In the genomic region with DNA sequence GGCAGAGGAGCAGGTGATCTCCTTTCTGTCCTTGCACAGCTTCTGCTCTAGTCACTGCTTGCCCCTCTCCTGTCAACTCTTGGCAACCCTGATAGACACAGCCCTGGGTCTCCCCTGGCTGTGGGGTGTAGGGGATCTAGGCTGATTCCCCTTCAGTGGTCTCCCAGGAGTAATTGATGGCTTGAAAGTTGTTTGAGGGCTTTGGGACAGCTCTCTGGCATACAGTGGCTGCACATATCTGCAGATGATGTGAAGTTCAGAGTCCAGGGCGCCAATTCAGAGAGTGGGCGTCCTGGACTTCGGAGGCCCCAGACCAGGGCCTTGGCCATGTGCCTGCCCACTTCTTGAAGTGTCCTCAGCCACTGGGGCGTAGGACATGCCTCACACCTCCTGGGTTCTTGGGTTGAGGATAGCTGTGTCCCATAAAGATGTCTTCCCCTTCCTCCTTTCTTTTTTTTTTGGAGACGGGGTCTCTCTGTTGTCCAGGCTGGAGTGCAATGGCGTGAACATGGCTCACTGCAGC, we compare ENCODE assay signal across 21 cellular contexts. TPM values are rescaled to one million over a fixed set of nuclear protein-coding genes. Genes with fewer than 3 reads are reported as not detected.
DNase-seq lines count a peak whose midpoint lies in the region; ATAC-seq and TF ChIP-seq lines count a peak whose summit lies in the region.
"Had no signal": no experiment of that assay in that cellular context is flagged by ENCODE, and none has a peak within 500 bp of the region (broad histone marks: within the 10 kb centered on the region; RNA-seq: fewer than 3 reads in every experiment).

No MANE protein-coding gene starts in this region.

- CTCF ChIA-PET in Calu3 (lab: Charles Lee) (interaction anchor here (0.9 to 1.5 kb wide), 6 partner anchors 8 to 145 kb away, joined by 3 to 9 read pairs (median 6); no protein-coding TSS in a partner anchor), GM10248 (lab: Yijun Ruan, JAX) (interaction anchor here (0.8 to 5.2 kb wide), 4 partner anchors 10 to 74 kb away, joined by 3 to 20 read pairs (median 4); no protein-coding TSS in a partner anchor), WTC11 (lab: Charles Lee) (interaction anchor here (1.0 to 4.8 kb wide), 6 partner anchors 9 to 338 kb away, joined by 3 to 23 read pairs (median 5); no protein-coding TSS in a partner anchor)

- no TSS peak for BruUV-seq in Calu3 (replicated peaks; lab: Mats Ljungman, UMichigan)

- peaks cover 100% of the 10 kb centered on the region for H3K36me3 Mint-ChIP-seq in Calu3 (ENCODE audit: insufficient read depth, unreplicated experiment)
- H3K36me3 Mint-ChIP-seq in progenitor cell of endocrine pancreas (ENCODE audit: insufficient read depth), result peaks cover 16% of the 10 kb centered on the region
- no peaks in the 10 kb centered on the region for H3K36me3 Mint-ChIP-seq in activated T-helper 1 cell treated with anti-CD3 and anti-CD28 coated beads, Interleukin-12 subunit alpha, Interleukin-12 subunit beta, Interleukin-2, Interleukin-4 antibody, amounts not matched to agents 30 ng/mL and 10 ng/mL and 1 ng/mL, durations not matched to agents 14 hours and 24 hours and 36 hours (ENCODE audit: low read depth)
- H3K36me3 Mint-ChIP-seq in WTC11, result peaks cover 36% of the 10 kb centered on the region
- H3K36me3 Mint-ChIP-seq: natural killer cell had no signal

- H3K27ac Mint-ChIP-seq in Calu3 (ENCODE audit: unreplicated experiment), result peak overlapping the region; percentile 89
- H3K27ac Mint-ChIP-seq in progenitor cell of endocrine pancreas, result peak overlapping the region; percentile 90
- no peak overlapping the region for H3K27ac Mint-ChIP-seq in activated T-helper 1 cell treated with anti-CD3 and anti-CD28 coated beads, Interleukin-12 subunit alpha, Interleukin-12 subunit beta, Interleukin-2, Interleukin-4 antibody, amounts not matched to agents 30 ng/mL and 10 ng/mL and 1 ng/mL, durations not matched to agents 14 hours and 24 hours and 36 hours
- H3K27ac Mint-ChIP-seq in WTC11, result no peak overlapping the region
- H3K27ac Mint-ChIP-seq: CD4-positive, alpha-beta T cell; natural killer cell had no signal

- H3K4me1 Mint-ChIP-seq in Calu3 (ENCODE audit: low read depth, unreplicated experiment) (peaks cover 69% of the 10 kb centered on the region), progenitor cell of endocrine pancreas (ENCODE audit: low read depth) (peaks cover 52% of the 10 kb centered on the region), WTC11 (peaks cover 57% of the 10 kb centered on the region)
- peaks cover 2% of the 10 kb centered on the region for H3K4me1 Mint-ChIP-seq in activated T-helper 1 cell treated with anti-CD3 and anti-CD28 coated beads, Interleukin-12 subunit alpha, Interleukin-12 subunit beta, Interleukin-2, Interleukin-4 antibody, amounts not matched to agents 30 ng/mL and 10 ng/mL and 1 ng/mL, durations not matched to agents 14 hours and 24 hours and 36 hours (ENCODE audit: low read depth)

- no peak for TF ChIP-seq CTCF in Calu3 (IDR thresholded peaks at IDR 0.05; ENCODE audit: unreplicated experiment)
- TF ChIP-seq CTCF in RWPE2 (IDR thresholded peaks at IDR 0.05; ENCODE audit: poor library complexity, severe bottlenecking), result no peak
- no peak for TF ChIP-seq CTCF in esophagus squamous epithelium (IDR thresholded peaks at IDR 0.05)
- TF ChIP-seq CTCF in progenitor cell of endocrine pancreas (IDR thresholded peaks at IDR 0.05; ENCODE audit: unreplicated experiment), result no peak
- no peak for TF ChIP-seq CTCF in GM10248 (IDR thresholded peaks at IDR 0.05; ENCODE audit: control extremely low read depth, extremely low read depth, low read depth, missing control alignments)
- no peak for TF ChIP-seq CTCF in WTC11 (IDR thresholded peaks at IDR 0.05)

- H3K4me3 Mint-ChIP-seq in Calu3 (ENCODE audit: low read depth, unreplicated experiment), result peak overlapping the region; percentile 99
- no peak overlapping the region for H3K4me3 Mint-ChIP-seq in progenitor cell of endocrine pancreas (ENCODE audit: low read depth)
- no peak overlapping the region for H3K4me3 Mint-ChIP-seq in activated T-helper 1 cell treated with anti-CD3 and anti-CD28 coated beads, Interleukin-12 subunit alpha, Interleukin-12 subunit beta, Interleukin-2, Interleukin-4 antibody, amounts not matched to agents 30 ng/mL and 10 ng/mL and 1 ng/mL, durations not matched to agents 14 hours and 24 hours and 36 hours
- H3K4me3 Mint-ChIP-seq in WTC11, result no peak overlapping the region
- H3K4me3 Mint-ChIP-seq: CD4-positive, alpha-beta T cell; natural killer cell had no signal

- H3K9me3 Mint-ChIP-seq in Calu3 (ENCODE audit: low read depth, unreplicated experiment) (no peaks in the 10 kb centered on the region), progenitor cell of endocrine pancreas (ENCODE audit: low read depth) (no peaks in the 10 kb centered on the region), WTC11 (no peaks in the 10 kb centered on the region)
- H3K9me3 Mint-ChIP-seq in activated T-helper 1 cell treated with anti-CD3 and anti-CD28 coated beads, Interleukin-12 subunit alpha, Interleukin-12 subunit beta, Interleukin-2, Interleukin-4 antibody, amounts not matched to agents 30 ng/mL and 10 ng/mL and 1 ng/mL, durations not matched to agents 14 hours and 24 hours and 36 hours, result no peaks in the 10 kb centered on the region
- H3K9me3 Mint-ChIP-seq: CD4-positive, alpha-beta T cell; natural killer cell had no signal

- DNase-seq in Calu3 (no peak), RWPE2 (ENCODE audit: low spot score) (no peak), esophagus squamous epithelium (lab: John Stamatoyannopoulos, UW) (no peak), progenitor cell of endocrine pancreas (ENCODE audit: low spot score, unreplicated experiment) (no peak), GM10248 (ENCODE audit: extremely low spot score) (no peak), WTC11 (ENCODE audit: low spot score) (no peak)
- DNase-seq in activated T-helper 1 cell treated with anti-CD3 and anti-CD28 coated beads, Interleukin-12 subunit alpha, Interleukin-12 subunit beta, Interleukin-2, Interleukin-4 antibody, amounts not matched to agents 30 ng/mL and 10 ng/mL and 1 ng/mL, durations not matched to agents 14 hours and 24 hours and 36 hours (ENCODE audit: low spot score), result no peak
- DNase-seq: activated CD4-positive, alpha-beta T cell treated with anti-CD3 and anti-CD28 coated beads, Interleukin-2, amount 50 U/mL, for 4 hours; caudate nucleus; CD4-positive, alpha-beta T cell; effector CD8-positive, alpha-beta T cell; hippocampal formation; Kasumi-1; natural killer cell; NCI-H1105; NCI-H2081 treated with DMSO at 0.1 percent for 48 hours; NCI-H526; T-helper 1 cell had no signal

- H3K27me3 ChIP-seq in RWPE2 (ENCODE audit: insufficient read depth, poor library complexity, severe bottlenecking) (no peaks in the 10 kb centered on the region), esophagus squamous epithelium (peaks cover 0 to 13% (median 0%) of the 10 kb centered on the region in 4 donors)

- no peak for TF ChIP-seq POLR2A in esophagus squamous epithelium (IDR thresholded peaks at IDR 0.05)

- H3K36me3 ChIP-seq in RWPE2 (ENCODE audit: low read depth) (peaks cover 52% of the 10 kb centered on the region), esophagus squamous epithelium (peaks cover 0 to 46% (median 15%) of the 10 kb centered on the region in 3 donors)
- H3K36me3 ChIP-seq: prostate gland had no signal

- H3K9me3 ChIP-seq in RWPE2 (ENCODE audit: severe bottlenecking), result no peaks in the 10 kb centered on the region
- H3K9me3 ChIP-seq in esophagus squamous epithelium, result no peaks in the 10 kb centered on the region
- H3K9me3 ChIP-seq: prostate gland had no signal

- H3K4me1 ChIP-seq in RWPE2 (ENCODE audit: insufficient read depth, poor library complexity, severe bottlenecking) (peaks cover 44% of the 10 kb centered on the region), esophagus squamous epithelium (peaks cover 17 to 79% (median 27%) of the 10 kb centered on the region in 3 donors)
- H3K4me1 ChIP-seq: prostate gland had no signal

- POLR2A ChIA-PET in GM10248 (lab: Yijun Ruan, JAX), result interaction anchor here (1.3 kb wide), 1 partner anchor 31 kb away, joined by 3 read pairs; no protein-coding TSS in a partner anchor
- POLR2A ChIA-PET in WTC11 (lab: Charles Lee), result no interaction called here

- H3K27me3 Mint-ChIP-seq in Calu3 (ENCODE audit: unreplicated experiment) (no peaks in the 10 kb centered on the region), progenitor cell of endocrine pancreas (no peaks in the 10 kb centered on the region), WTC11 (ENCODE audit: low read depth) (no peaks in the 10 kb centered on the region)
- peaks cover 62% of the 10 kb centered on the region for H3K27me3 Mint-ChIP-seq in activated T-helper 1 cell treated with anti-CD3 and anti-CD28 coated beads, Interleukin-12 subunit alpha, Interleukin-12 subunit beta, Interleukin-2, Interleukin-4 antibody, amounts not matched to agents 30 ng/mL and 10 ng/mL and 1 ng/mL, durations not matched to agents 14 hours and 24 hours and 36 hours (ENCODE audit: insufficient read depth)

- peak overlapping the region; percentile 92 for H3K27ac ChIP-seq in RWPE2 (ENCODE audit: poor library complexity, severe bottlenecking)
- peak overlapping the region; percentile 6 to 96 (median 94) for H3K27ac ChIP-seq in esophagus squamous epithelium

- ATAC-seq in RWPE2 (ENCODE audit: low read depth) (no peak), HG03378 (IDR thresholded peaks at IDR 0.05; ENCODE audit: unreplicated experiment) (no peak), WTC11 (no peak)
- ATAC-seq: natural killer cell had no signal

- 90 to 95% methylated on average over 2 of the region's 6 CpGs for WGBS in esophagus squamous epithelium, 2 donors

- intact Hi-C loops in Calu3 (cut with micrococcal nuclease; ENCODE audit: unreplicated experiment) (no loop called here), esophagus squamous epithelium (cut with DNase I) (no loop called here)
- intact Hi-C loops in activated T-helper 1 cell treated with anti-CD3 and anti-CD28 coated beads, Interleukin-12 subunit alpha, Interleukin-12 subunit beta, Interleukin-2, Interleukin-4 antibody, amounts not matched to agents 30 ng/mL and 10 ng/mL and 1 ng/mL, durations not matched to agents 14 hours and 24 hours and 36 hours (cut with micrococcal nuclease), result no loop called here

- H3K4me3 ChIP-seq in RWPE2 (ENCODE audit: severe bottlenecking) (no peak overlapping the region), esophagus squamous epithelium (peak overlapping the region; percentile 61 to 71 (median 62))

RNA-seq across cellular contexts. Expression of a gene that starts 2.5 kb away (rescaled TPM):
- total RNA-seq in Calu3 (2022), result 167 and 175 TPM in 2 replicates
- 100 to 1,000 TPM in 1 of 4 donors, 10 to 100 TPM in 3; 45.6 to 102 (median 58.4) TPM for total RNA-seq in esophagus squamous epithelium
- total RNA-seq in progenitor cell of endocrine pancreas, result 82.9 and 84.2 TPM in 2 replicates
- 0.16 TPM in 1 of 2 replicates, not detected in the other for total RNA-seq in activated T-helper 1 cell treated with anti-CD3 and anti-CD28 coated beads, Interleukin-12 subunit alpha, Interleukin-12 subunit beta, Interleukin-2, Interleukin-4 antibody, amounts not matched to agents 30 ng/mL and 10 ng/mL and 1 ng/mL, durations not matched to agents 14 hours and 24 hours and 36 hours
- 41.2 to 47.9 TPM (median 47.6 TPM) in 3 replicates for total RNA-seq in WTC11 (2021)
- total RNA-seq: lung microvascular endothelial cell had no signal

RNA-seq across cellular contexts. Expression of a gene that starts 24.5 kb away (rescaled TPM):
- total RNA-seq in Calu3 (2022) (not detected in 2 replicates), esophagus squamous epithelium (1 to 10 TPM in 1 of 4 donors, not detected in 3; 1.3 TPM), progenitor cell of endocrine pancreas (not detected in 2 replicates), WTC11 (2021) (0.14 to 0.16 TPM in 2 of 3 replicates, not detected in the other)
- not detected in 2 replicates for total RNA-seq in activated T-helper 1 cell treated with anti-CD3 and anti-CD28 coated beads, Interleukin-12 subunit alpha, Interleukin-12 subunit beta, Interleukin-2, Interleukin-4 antibody, amounts not matched to agents 30 ng/mL and 10 ng/mL and 1 ng/mL, durations not matched to agents 14 hours and 24 hours and 36 hours
- total RNA-seq: lung microvascular endothelial cell had no signal

Comparison
In these comparisons a context has a peak if more than half of its experiments do, and no peak if none do; other contexts are left out.
1. H3K27ac Mint-ChIP-seq: peak in Calu3 (single experiment) and progenitor cell of endocrine pancreas (single experiment); none in activated T-helper 1 cell treated with anti-CD3 and anti-CD28 coated beads, Interleukin-12 subunit alpha, Interleukin-12 subunit beta, Interleukin-2, Interleukin-4 antibody, amounts not matched to agents 30 ng/mL and 10 ng/mL and 1 ng/mL, durations not matched to agents 14 hours and 24 hours and 36 hours (single experiment) and WTC11 (single experiment).
2. RNA of a gene that starts 2.5 kb away (total RNA-seq): 167 to 175 TPM in Calu3, 82.9 to 84.2 TPM in progenitor cell of endocrine pancreas, 45.6 to 102 TPM in esophagus squamous epithelium and 41.2 to 47.9 TPM in WTC11; 0.16 TPM in activated T-helper 1 cell treated with anti-CD3 and anti-CD28 coated beads, Interleukin-12 subunit alpha, Interleukin-12 subunit beta, Interleukin-2, Interleukin-4 antibody, amounts not matched to agents 30 ng/mL and 10 ng/mL and 1 ng/mL, durations not matched to agents 14 hours and 24 hours and 36 hours; every median in the first group is over 10 times any median in the second.